1 cellular context compared by ENCODE assay signal in the genomic region with DNA sequence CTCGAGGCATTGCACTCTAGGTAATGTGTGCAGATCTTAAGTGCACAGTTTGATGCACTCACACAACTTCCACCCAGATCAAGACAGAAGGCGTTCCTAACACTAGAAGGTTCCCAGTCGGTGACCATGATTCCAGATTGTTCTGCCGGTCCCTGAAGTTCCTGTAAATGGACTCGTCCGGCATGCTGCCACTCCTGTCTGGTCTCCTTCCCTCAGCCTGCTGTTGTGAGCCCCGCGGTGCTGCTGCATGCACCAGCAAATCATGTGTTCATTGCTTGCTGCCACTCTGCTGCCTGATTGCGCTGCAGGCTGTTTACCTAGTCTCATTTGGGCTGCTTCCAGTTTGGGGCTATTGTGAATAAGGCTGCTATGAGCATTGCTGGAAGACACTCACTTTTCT.
TF ChIP-seq lines count a peak whose summit lies in the region.

No MANE protein-coding gene starts in this region.

TF ChIP-seq in HepG2, 621 proteins besides CTCF, POLR2A, EP300 and RAD21 (continues in another document):
- no peak for TF ChIP-seq ZNF256 (CRISPR knock-in tag; conservative IDR thresholded peaks at IDR 0.05)
- TF ChIP-seq ARHGAP35 (CRISPR knock-in tag; IDR thresholded peaks at IDR 0.05; ENCODE audit: borderline replicate concordance) = no peak
- TF ChIP-seq, protein P1, sequence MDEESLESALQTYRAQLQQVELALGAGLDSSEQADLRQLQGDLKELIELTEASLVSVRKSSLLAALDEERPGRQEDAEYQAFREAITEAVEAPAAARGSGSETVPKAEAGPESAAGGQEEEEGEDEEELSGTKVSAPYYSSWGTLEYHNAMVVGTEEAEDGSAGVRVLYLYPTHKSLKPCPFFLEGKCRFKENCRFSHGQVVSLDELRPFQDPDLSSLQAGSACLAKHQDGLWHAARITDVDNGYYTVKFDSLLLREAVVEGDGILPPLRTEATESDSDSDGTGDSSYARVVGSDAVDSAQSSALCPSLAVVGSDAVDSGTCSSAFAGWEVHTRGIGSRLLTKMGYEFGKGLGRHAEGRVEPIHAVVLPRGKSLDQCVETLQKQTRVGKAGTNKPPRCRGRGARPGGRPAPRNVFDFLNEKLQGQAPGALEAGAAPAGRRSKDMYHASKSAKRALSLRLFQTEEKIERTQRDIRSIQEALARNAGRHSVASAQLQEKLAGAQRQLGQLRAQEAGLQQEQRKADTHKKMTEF (CRISPR knock-in tag; IDR thresholded peaks at IDR 0.05) = no peak
- no peak for TF ChIP-seq JUN (CRISPR knock-in tag; IDR thresholded peaks at IDR 0.05)
- TF ChIP-seq RAD51 (IDR thresholded peaks at IDR 0.05; ENCODE audit: borderline replicate concordance) = no peak
- TF ChIP-seq ETV5 (CRISPR knock-in tag; IDR thresholded peaks at IDR 0.05; ENCODE audit: borderline replicate concordance) = no peak
- no peak for TF ChIP-seq FOXA1 (IDR thresholded peaks at IDR 0.05)
- peak; percentile 69 for TF ChIP-seq FOXA1 (CRISPR knock-in tag; IDR thresholded peaks at IDR 0.05)
- TF ChIP-seq ZNF768 (CRISPR knock-in tag; IDR thresholded peaks at IDR 0.05) = no peak
- TF ChIP-seq GPN1 (CRISPR knock-in tag; IDR thresholded peaks at IDR 0.05; ENCODE audit: borderline replicate concordance) = no peak
- TF ChIP-seq AHR (CRISPR knock-in tag; IDR thresholded peaks at IDR 0.05) = no peak
- no peak for TF ChIP-seq SKI (IDR thresholded peaks at IDR 0.05; ENCODE audit: partially characterized antibody)
- no peak for TF ChIP-seq ZC3H4 (CRISPR knock-in tag; IDR thresholded peaks at IDR 0.05; ENCODE audit: borderline replicate concordance)
- TF ChIP-seq ZNF713 (CRISPR knock-in tag; IDR thresholded peaks at IDR 0.05) = no peak
- TF ChIP-seq ZNF629 (CRISPR knock-in tag; conservative IDR thresholded peaks at IDR 0.05) = no peak
- no peak for TF ChIP-seq ZNF329 (CRISPR knock-in tag; IDR thresholded peaks at IDR 0.05; ENCODE audit: low read depth)
- no peak for TF ChIP-seq ZNF333 (CRISPR knock-in tag; IDR thresholded peaks at IDR 0.05; ENCODE audit: borderline replicate concordance)
- no peak for TF ChIP-seq MBD4 (IDR thresholded peaks at IDR 0.05; ENCODE audit: borderline replicate concordance, low read length)
- no peak for TF ChIP-seq TEAD2 (CRISPR knock-in tag; IDR thresholded peaks at IDR 0.05)
- TF ChIP-seq FOXA3 (CRISPR knock-in tag; IDR thresholded peaks at IDR 0.05) = peak; percentile 53
- no peak for TF ChIP-seq ZBTB7A (CRISPR knock-in tag; IDR thresholded peaks at IDR 0.05)
- no peak for TF ChIP-seq ZNF335 (CRISPR knock-in tag; IDR thresholded peaks at IDR 0.05)
- TF ChIP-seq HNRNPH1 (optimal IDR thresholded peaks at IDR 0.05; ENCODE audit: low read depth, low read length) = no peak
- TF ChIP-seq RBM22 (optimal IDR thresholded peaks at IDR 0.05; ENCODE audit: low read length) = no peak
- TF ChIP-seq, protein P2, sequence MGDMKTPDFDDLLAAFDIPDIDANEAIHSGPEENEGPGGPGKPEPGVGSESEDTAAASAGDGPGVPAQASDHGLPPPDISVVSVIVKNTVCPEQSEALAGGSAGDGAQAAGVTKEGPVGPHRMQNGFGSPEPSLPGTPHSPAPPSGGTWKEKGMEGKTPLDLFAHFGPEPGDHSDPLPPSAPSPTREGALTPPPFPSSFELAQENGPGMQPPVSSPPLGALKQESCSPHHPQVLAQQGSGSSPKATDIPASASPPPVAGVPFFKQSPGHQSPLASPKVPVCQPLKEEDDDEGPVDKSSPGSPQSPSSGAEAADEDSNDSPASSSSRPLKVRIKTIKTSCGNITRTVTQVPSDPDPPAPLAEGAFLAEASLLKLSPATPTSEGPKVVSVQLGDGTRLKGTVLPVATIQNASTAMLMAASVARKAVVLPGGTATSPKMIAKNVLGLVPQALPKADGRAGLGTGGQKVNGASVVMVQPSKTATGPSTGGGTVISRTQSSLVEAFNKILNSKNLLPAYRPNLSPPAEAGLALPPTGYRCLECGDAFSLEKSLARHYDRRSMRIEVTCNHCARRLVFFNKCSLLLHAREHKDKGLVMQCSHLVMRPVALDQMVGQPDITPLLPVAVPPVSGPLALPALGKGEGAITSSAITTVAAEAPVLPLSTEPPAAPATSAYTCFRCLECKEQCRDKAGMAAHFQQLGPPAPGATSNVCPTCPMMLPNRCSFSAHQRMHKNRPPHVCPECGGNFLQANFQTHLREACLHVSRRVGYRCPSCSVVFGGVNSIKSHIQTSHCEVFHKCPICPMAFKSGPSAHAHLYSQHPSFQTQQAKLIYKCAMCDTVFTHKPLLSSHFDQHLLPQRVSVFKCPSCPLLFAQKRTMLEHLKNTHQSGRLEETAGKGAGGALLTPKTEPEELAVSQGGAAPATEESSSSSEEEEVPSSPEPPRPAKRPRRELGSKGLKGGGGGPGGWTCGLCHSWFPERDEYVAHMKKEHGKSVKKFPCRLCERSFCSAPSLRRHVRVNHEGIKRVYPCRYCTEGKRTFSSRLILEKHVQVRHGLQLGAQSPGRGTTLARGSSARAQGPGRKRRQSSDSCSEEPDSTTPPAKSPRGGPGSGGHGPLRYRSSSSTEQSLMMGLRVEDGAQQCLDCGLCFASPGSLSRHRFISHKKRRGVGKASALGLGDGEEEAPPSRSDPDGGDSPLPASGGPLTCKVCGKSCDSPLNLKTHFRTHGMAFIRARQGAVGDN (CRISPR knock-in tag; IDR thresholded peaks at IDR 0.05) = peak; percentile 80
- no peak for TF ChIP-seq ZNF234 (CRISPR knock-in tag; conservative IDR thresholded peaks at IDR 0.05)
- TF ChIP-seq, protein P3, sequence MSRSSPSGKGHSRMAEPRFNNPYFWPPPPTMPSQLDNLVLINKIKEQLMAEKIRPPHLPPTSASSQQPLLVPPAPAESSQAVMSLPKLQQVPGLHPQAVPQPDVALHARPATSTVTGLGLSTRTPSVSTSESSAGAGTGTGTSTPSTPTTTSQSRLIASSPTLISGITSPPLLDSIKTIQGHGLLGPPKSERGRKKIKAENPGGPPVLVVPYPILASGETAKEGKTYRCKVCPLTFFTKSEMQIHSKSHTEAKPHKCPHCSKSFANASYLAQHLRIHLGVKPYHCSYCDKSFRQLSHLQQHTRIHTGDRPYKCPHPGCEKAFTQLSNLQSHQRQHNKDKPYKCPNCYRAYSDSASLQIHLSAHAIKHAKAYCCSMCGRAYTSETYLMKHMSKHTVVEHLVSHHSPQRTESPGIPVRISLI (CRISPR knock-in tag; IDR thresholded peaks at IDR 0.05; ENCODE audit: borderline replicate concordance) = no peak
- TF ChIP-seq, protein P4, sequence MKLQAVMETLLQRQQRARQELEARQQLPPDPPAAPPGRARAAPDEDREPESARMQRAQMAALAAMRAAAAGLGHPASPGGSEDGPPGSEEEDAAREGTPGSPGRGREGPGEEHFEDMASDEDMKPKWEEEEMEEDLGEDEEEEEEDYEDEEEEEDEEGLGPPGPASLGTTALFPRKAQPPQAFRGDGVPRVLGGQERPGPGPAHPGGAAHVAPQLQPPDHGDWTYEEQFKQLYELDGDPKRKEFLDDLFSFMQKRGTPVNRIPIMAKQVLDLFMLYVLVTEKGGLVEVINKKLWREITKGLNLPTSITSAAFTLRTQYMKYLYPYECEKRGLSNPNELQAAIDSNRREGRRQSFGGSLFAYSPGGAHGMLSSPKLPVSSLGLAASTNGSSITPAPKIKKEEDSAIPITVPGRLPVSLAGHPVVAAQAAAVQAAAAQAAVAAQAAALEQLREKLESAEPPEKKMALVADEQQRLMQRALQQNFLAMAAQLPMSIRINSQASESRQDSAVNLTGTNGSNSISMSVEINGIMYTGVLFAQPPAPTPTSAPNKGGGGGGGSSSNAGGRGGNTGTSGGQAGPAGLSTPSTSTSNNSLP (IDR thresholded peaks at IDR 0.05; ENCODE audit: low read depth, low read length) = no peak
- TF ChIP-seq, protein P5, sequence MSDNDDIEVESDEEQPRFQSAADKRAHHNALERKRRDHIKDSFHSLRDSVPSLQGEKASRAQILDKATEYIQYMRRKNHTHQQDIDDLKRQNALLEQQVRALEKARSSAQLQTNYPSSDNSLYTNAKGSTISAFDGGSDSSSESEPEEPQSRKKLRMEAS (IDR thresholded peaks at IDR 0.05) = peak; percentile 51; the same call in 1 of the 2 replicates
- TF ChIP-seq, protein P6, sequence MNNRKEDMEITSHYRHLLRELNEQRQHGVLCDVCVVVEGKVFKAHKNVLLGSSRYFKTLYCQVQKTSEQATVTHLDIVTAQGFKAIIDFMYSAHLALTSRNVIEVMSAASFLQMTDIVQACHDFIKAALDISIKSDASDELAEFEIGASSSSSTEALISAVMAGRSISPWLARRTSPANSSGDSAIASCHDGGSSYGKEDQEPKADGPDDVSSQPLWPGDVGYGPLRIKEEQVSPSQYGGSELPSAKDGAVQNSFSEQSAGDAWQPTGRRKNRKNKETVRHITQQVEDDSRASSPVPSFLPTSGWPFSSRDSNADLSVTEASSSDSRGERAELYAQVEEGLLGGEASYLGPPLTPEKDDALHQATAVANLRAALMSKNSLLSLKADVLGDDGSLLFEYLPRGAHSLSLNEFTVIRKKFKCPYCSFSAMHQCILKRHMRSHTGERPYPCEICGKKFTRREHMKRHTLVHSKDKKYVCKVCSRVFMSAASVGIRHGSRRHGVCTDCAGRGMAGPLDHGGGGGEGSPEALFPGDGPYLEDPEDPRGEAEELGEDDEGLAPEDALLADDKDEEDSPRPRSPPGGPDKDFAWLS (CRISPR knock-in tag; IDR thresholded peaks at IDR 0.05; ENCODE audit: borderline replicate concordance) = no peak
- no peak for TF ChIP-seq RARG (CRISPR knock-in tag; IDR thresholded peaks at IDR 0.05; ENCODE audit: low read depth)
- no peak for TF ChIP-seq SRSF9 (IDR thresholded peaks at IDR 0.05; ENCODE audit: borderline replicate concordance, insufficient read depth, low read depth, low read length, poor library complexity, severe bottlenecking)
- TF ChIP-seq ZBTB20 (CRISPR knock-in tag; IDR thresholded peaks at IDR 0.05; ENCODE audit: borderline replicate concordance, low read depth) = no peak
- TF ChIP-seq PHF21A (CRISPR knock-in tag; IDR thresholded peaks at IDR 0.05) = no peak
- TF ChIP-seq, protein P7, sequence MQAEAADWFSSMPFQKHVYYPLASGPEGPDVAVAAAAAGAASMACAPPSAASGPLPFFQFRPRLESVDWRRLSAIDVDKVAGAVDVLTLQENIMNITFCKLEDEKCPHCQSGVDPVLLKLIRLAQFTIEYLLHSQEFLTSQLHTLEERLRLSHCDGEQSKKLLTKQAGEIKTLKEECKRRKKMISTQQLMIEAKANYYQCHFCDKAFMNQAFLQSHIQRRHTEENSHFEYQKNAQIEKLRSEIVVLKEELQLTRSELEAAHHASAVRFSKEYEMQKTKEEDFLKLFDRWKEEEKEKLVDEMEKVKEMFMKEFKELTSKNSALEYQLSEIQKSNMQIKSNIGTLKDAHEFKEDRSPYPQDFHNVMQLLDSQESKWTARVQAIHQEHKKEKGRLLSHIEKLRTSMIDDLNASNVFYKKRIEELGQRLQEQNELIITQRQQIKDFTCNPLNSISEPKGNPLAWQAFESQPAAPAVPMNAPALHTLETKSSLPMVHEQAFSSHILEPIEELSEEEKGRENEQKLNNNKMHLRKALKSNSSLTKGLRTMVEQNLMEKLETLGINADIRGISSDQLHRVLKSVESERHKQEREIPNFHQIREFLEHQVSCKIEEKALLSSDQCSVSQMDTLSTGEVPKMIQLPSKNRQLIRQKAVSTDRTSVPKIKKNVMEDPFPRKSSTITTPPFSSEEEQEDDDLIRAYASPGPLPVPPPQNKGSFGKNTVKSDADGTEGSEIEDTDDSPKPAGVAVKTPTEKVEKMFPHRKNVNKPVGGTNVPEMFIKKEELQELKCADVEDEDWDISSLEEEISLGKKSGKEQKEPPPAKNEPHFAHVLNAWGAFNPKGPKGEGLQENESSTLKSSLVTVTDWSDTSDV (CRISPR knock-in tag; IDR thresholded peaks at IDR 0.05) = no peak
- TF ChIP-seq, protein P8, sequence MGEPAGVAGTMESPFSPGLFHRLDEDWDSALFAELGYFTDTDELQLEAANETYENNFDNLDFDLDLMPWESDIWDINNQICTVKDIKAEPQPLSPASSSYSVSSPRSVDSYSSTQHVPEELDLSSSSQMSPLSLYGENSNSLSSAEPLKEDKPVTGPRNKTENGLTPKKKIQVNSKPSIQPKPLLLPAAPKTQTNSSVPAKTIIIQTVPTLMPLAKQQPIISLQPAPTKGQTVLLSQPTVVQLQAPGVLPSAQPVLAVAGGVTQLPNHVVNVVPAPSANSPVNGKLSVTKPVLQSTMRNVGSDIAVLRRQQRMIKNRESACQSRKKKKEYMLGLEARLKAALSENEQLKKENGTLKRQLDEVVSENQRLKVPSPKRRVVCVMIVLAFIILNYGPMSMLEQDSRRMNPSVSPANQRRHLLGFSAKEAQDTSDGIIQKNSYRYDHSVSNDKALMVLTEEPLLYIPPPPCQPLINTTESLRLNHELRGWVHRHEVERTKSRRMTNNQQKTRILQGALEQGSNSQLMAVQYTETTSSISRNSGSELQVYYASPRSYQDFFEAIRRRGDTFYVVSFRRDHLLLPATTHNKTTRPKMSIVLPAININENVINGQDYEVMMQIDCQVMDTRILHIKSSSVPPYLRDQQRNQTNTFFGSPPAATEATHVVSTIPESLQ (CRISPR knock-in tag; conservative IDR thresholded peaks at IDR 0.05) = no peak
- no peak for TF ChIP-seq ZSCAN21 (CRISPR knock-in tag; IDR thresholded peaks at IDR 0.05; ENCODE audit: borderline replicate concordance)
- TF ChIP-seq, protein P9, sequence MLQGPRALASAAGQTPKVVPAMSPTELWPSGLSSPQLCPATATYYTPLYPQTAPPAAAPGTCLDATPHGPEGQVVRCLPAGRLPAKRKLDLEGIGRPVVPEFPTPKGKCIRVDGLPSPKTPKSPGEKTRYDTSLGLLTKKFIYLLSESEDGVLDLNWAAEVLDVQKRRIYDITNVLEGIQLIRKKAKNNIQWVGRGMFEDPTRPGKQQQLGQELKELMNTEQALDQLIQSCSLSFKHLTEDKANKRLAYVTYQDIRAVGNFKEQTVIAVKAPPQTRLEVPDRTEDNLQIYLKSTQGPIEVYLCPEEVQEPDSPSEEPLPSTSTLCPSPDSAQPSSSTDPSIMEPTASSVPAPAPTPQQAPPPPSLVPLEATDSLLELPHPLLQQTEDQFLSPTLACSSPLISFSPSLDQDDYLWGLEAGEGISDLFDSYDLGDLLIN (CRISPR knock-in tag; IDR thresholded peaks at IDR 0.05; ENCODE audit: borderline replicate concordance) = no peak
- no peak for TF ChIP-seq PAWR (CRISPR knock-in tag; IDR thresholded peaks at IDR 0.05; ENCODE audit: borderline replicate concordance)
- peak; percentile 31; the same call in 1 of the 2 replicates for TF ChIP-seq SAP130 (CRISPR knock-in tag; IDR thresholded peaks at IDR 0.05; ENCODE audit: low read depth)
- TF ChIP-seq, protein P10, sequence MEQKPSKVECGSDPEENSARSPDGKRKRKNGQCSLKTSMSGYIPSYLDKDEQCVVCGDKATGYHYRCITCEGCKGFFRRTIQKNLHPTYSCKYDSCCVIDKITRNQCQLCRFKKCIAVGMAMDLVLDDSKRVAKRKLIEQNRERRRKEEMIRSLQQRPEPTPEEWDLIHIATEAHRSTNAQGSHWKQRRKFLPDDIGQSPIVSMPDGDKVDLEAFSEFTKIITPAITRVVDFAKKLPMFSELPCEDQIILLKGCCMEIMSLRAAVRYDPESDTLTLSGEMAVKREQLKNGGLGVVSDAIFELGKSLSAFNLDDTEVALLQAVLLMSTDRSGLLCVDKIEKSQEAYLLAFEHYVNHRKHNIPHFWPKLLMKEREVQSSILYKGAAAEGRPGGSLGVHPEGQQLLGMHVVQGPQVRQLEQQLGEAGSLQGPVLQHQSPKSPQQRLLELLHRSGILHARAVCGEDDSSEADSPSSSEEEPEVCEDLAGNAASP (CRISPR knock-in tag; IDR thresholded peaks at IDR 0.05; ENCODE audit: borderline replicate concordance) = no peak
- no peak for TF ChIP-seq TBX2 (CRISPR knock-in tag; IDR thresholded peaks at IDR 0.05; ENCODE audit: borderline replicate concordance)
- TF ChIP-seq CCDC6 (CRISPR knock-in tag; IDR thresholded peaks at IDR 0.05) = no peak
- peak; percentile 12; the same call in 1 of the 2 replicates for TF ChIP-seq ZNF598 (CRISPR knock-in tag; IDR thresholded peaks at IDR 0.05; ENCODE audit: borderline replicate concordance)
- no peak for TF ChIP-seq PHF20 (CRISPR knock-in tag; IDR thresholded peaks at IDR 0.05)
- TF ChIP-seq, protein P11, sequence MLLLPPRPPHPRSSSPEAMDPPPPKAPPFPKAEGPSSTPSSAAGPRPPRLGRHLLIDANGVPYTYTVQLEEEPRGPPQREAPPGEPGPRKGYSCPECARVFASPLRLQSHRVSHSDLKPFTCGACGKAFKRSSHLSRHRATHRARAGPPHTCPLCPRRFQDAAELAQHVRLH (CRISPR knock-in tag; IDR thresholded peaks at IDR 0.05; ENCODE audit: borderline replicate concordance, low read depth) = no peak
